In genomic region chr2:149205143-149205542, GRCh38 we compare ENCODE assay signal across 18 cellular contexts.
"Had no signal": no experiment of that assay in that cellular context is flagged by ENCODE, and none has a peak within 500 bp of the region (broad histone marks: within the 10 kb centered on the region; RNA-seq: fewer than 3 reads in every experiment).

No MANE protein-coding gene starts in this region.

- FAIRE-seq: endothelial cell of umbilical vein, islet of Langerhans, urothelium cell line had no signal

- H3K36me3 ChIP-seq: colonic mucosa, heart left ventricle, neutrophil had no signal

- H3K9me3 ChIP-seq: colonic mucosa, heart left ventricle, neutrophil had no signal

- H3K27ac ChIP-seq: colonic mucosa, heart left ventricle, neutrophil had no signal

- H3K4me2 ChIP-seq: smooth muscle cell had no signal

- H3K27me3 ChIP-seq: colonic mucosa, neutrophil had no signal

- H3K4me1 ChIP-seq: colonic mucosa, heart left ventricle had no signal

- ATAC-seq: heart left ventricle; left lobe of liver; naive thymus-derived CD8-positive, alpha-beta T cell; right cardiac atrium had no signal

- DNase-seq: colonic mucosa; dermis blood vessel endothelial cell; erythroblast; foreskin melanocyte; heart left ventricle; hypothalamus; kidney glomerular epithelial cell; mammary epithelial cell; naive thymus-derived CD8-positive, alpha-beta T cell; right cardiac atrium; stimulated activated CD4-positive, alpha-beta T cell treated with anti-CD3 and anti-CD28 coated beads, Interleukin-2, amount 100 ng/mL, for 48 hours; stimulated activated naive CD4-positive, alpha-beta T cell treated with Interleukin-2 at 50 U/mL for 16 hours had no signal

- H3K4me3 ChIP-seq: colonic mucosa, heart left ventricle, smooth muscle cell had no signal
